Comparison of ENCODE assay signal across 8 cellular contexts in genomic region chr1:2300851-2301606, GRCh38.
A peak's percentile ranks its signal among the peaks of the same experiment; 100 is the strongest.
DNase-seq lines count a peak whose midpoint lies in the region; ATAC-seq lines count a peak whose summit lies in the region.

No MANE protein-coding gene starts in this region.

- no peaks in the 10 kb centered on the region for H3K27me3 ChIP-seq in HAP-1 (ENCODE audit: low read depth)

- peaks cover 21% of the 10 kb centered on the region for H3K36me3 ChIP-seq in HAP-1 (replicated peaks)

- peak; percentile 47 for ATAC-seq in GM19351 (IDR thresholded peaks at IDR 0.05; ENCODE audit: unreplicated experiment)
- ATAC-seq in HG03442 (IDR thresholded peaks at IDR 0.05; ENCODE audit: unreplicated experiment), result peak; percentile 30
- peak; percentile 76 to 79 for ATAC-seq in naive B cell (ENCODE audit: low read depth in 2 of 2)

- peak; percentile 89 for DNase-seq in activated CD4-positive, alpha-beta T cell treated with anti-CD3 and anti-CD28 coated beads for 48 hours
- DNase-seq in naive B cell, result peak; percentile 99
- peak; percentile 45 for DNase-seq in stromal cell of bone marrow (ENCODE audit: low read depth)
- DNase-seq in putamen (ENCODE audit: low spot score), result no peak
- no peak for DNase-seq in HAP-1 (ENCODE audit: low spot score in 2 of 2)

- intact Hi-C loops in dendritic cell treated with granulocyte-macrophage colony-stimulating factor and Interleukin-4, amounts not matched to agents 40 ng/mL and 50 ng/mL, for 4 days (cut with micrococcal nuclease), result loop anchor here (1.0 to 5.0 kb wide), 3 partner anchors 11 to 44 kb away; no protein-coding TSS in a partner anchor

- peaks cover 63% of the 10 kb centered on the region for H3K36me3 Mint-ChIP-seq in dendritic cell treated with granulocyte-macrophage colony-stimulating factor and Interleukin-4, amounts not matched to agents 40 ng/mL and 50 ng/mL, for 4 days (ENCODE audit: low read depth)
- H3K36me3 Mint-ChIP-seq in naive B cell, result peaks cover 0 to 9% of the 10 kb centered on the region in 2 donors

- no peaks in the 10 kb centered on the region for H3K9me3 Mint-ChIP-seq in dendritic cell treated with granulocyte-macrophage colony-stimulating factor and Interleukin-4, amounts not matched to agents 40 ng/mL and 50 ng/mL, for 4 days
- no peaks in the 10 kb centered on the region for H3K9me3 Mint-ChIP-seq in naive B cell

- peaks cover 97% of the 10 kb centered on the region for H3K4me1 Mint-ChIP-seq in dendritic cell treated with granulocyte-macrophage colony-stimulating factor and Interleukin-4, amounts not matched to agents 40 ng/mL and 50 ng/mL, for 4 days (ENCODE audit: low read depth)
- peaks cover 23 to 56% (median 52%) of the 10 kb centered on the region in 3 donors for H3K4me1 Mint-ChIP-seq in naive B cell

- peak overlapping the region; percentile 73 for H3K4me3 Mint-ChIP-seq in dendritic cell treated with granulocyte-macrophage colony-stimulating factor and Interleukin-4, amounts not matched to agents 40 ng/mL and 50 ng/mL, for 4 days
- H3K4me3 Mint-ChIP-seq in naive B cell, result peak overlapping the region; percentile 77 to 96 (median 93)

- H3K4me1 ChIP-seq in HAP-1, result no peaks in the 10 kb centered on the region

- H3K27me3 Mint-ChIP-seq in dendritic cell treated with granulocyte-macrophage colony-stimulating factor and Interleukin-4, amounts not matched to agents 40 ng/mL and 50 ng/mL, for 4 days, result no peaks in the 10 kb centered on the region
- H3K27me3 Mint-ChIP-seq in naive B cell, result no peaks in the 10 kb centered on the region

- H3K27ac Mint-ChIP-seq in dendritic cell treated with granulocyte-macrophage colony-stimulating factor and Interleukin-4, amounts not matched to agents 40 ng/mL and 50 ng/mL, for 4 days, result peak overlapping the region; percentile 91
- peak overlapping the region; percentile 99 to 100 (median 100) for H3K27ac Mint-ChIP-seq in naive B cell

- H3K4me3 ChIP-seq in HAP-1, result no peak overlapping the region

- in situ Hi-C loops in HAP-1 (cut with MboI; ENCODE audit: low sequenced_read_pairs), result no loop called here

- H3K9me3 ChIP-seq in HAP-1, result no peaks in the 10 kb centered on the region

Comparison
In these comparisons a context has a peak if more than half of its experiments do, and no peak if none do; other contexts are left out.
1. DNase-seq: peak in activated CD4-positive, alpha-beta T cell treated with anti-CD3 and anti-CD28 coated beads for 48 hours (single experiment), naive B cell (single experiment) and stromal cell of bone marrow (single experiment); none in putamen (single experiment) and HAP-1 (0 of 2).
2. Peak in every context shown above with its lines, with median percentiles within 50 percentile points of each other: ATAC-seq.